14 cellular contexts compared by ENCODE assay signal in genomic region chr5:68405026-68405684, GRCh38.
DNase-seq lines count a peak whose midpoint lies in the region; ATAC-seq lines count a peak whose summit lies in the region.
"Had no signal": no experiment of that assay in that cellular context is flagged by ENCODE, and none has a peak within 500 bp of the region (broad histone marks: within the 10 kb centered on the region; RNA-seq: fewer than 3 reads in every experiment).

No MANE protein-coding gene starts in this region.

- intact Hi-C loops in activated CD4-positive, alpha-beta T cell treated with anti-CD3 and anti-CD28 coated beads for 36 hours (cut with DNase I, micrococcal nuclease): no loop called here

- CTCF ChIA-PET in activated CD4-positive, alpha-beta T cell treated with anti-CD3 and anti-CD28 coated beads for 36 hours (lab: Charles Lee): interaction anchor here (0.8 to 1.3 kb wide), 4 partner anchors 30 to 138 kb away, joined by 3 to 4 read pairs (median 3); no protein-coding TSS in a partner anchor

- no peaks in the 10 kb centered on the region for H3K9me3 Mint-ChIP-seq in activated CD4-positive, alpha-beta T cell treated with anti-CD3 and anti-CD28 coated beads for 36 hours (ENCODE audit: low read depth)
- peaks cover 8 to 10% of the 10 kb centered on the region in 2 donors for H3K9me3 Mint-ChIP-seq in stimulated activated naive CD8-positive, alpha-beta T cell treated with anti-CD3 and anti-CD28 coated beads, Interleukin-15, amount 100 ng/mL, for 72 hours

- no peak overlapping the region for H3K27ac Mint-ChIP-seq in activated CD4-positive, alpha-beta T cell treated with anti-CD3 and anti-CD28 coated beads for 36 hours
- H3K27ac Mint-ChIP-seq in stimulated activated naive CD8-positive, alpha-beta T cell treated with anti-CD3 and anti-CD28 coated beads, Interleukin-15, amount 100 ng/mL, for 72 hours: peak overlapping the region; percentile 38 to 70

- H3K4me1 Mint-ChIP-seq in activated CD4-positive, alpha-beta T cell treated with anti-CD3 and anti-CD28 coated beads for 36 hours: peaks cover 26% of the 10 kb centered on the region
- H3K4me1 Mint-ChIP-seq in stimulated activated naive CD8-positive, alpha-beta T cell treated with anti-CD3 and anti-CD28 coated beads, Interleukin-15, amount 100 ng/mL, for 72 hours: peaks cover 28% of the 10 kb centered on the region

- peak; percentile 59 for ATAC-seq in activated CD4-positive, alpha-beta T cell treated with anti-CD3 and anti-CD28 coated beads for 36 hours
- ATAC-seq in stimulated activated naive CD8-positive, alpha-beta T cell treated with anti-CD3 and anti-CD28 coated beads, Interleukin-15, amount 100 ng/mL, for 72 hours: no peak
- ATAC-seq: upper lobe of right lung had no signal

- no peak for DNase-seq in activated CD4-positive, alpha-beta T cell treated with anti-CD3 and anti-CD28 coated beads for 36 hours
- DNase-seq in activated CD4-positive, alpha-beta T cell treated with anti-CD3 and anti-CD28 coated beads, Interleukin-2, amount 50 U/mL, for 48 hours: no peak
- DNase-seq in RPMI7951 (ENCODE audit: low read depth) (peak; percentile 26), fibroblast of peridontal ligament (ENCODE audit: extremely low read depth) (peak; percentile 16), NCI-H2196 (lab: John Stamatoyannopoulos, UW; ENCODE audit: unreplicated experiment) (no peak), AG20443 (ENCODE audit: low spot score) (no peak), HK-2 (ENCODE audit: unreplicated experiment) (no peak)
- DNase-seq in stimulated activated naive CD8-positive, alpha-beta T cell treated with anti-CD3 and anti-CD28 coated beads, Interleukin-15, amount 100 ng/mL, for 72 hours: no peak
- DNase-seq: anterior cingulate cortex, DMS79 treated with DMSO at 0.1 percent for 48 hours, glutamatergic neuron, H7, MV-4-11, upper lobe of right lung had no signal

- no peaks in the 10 kb centered on the region for H3K36me3 Mint-ChIP-seq in activated CD4-positive, alpha-beta T cell treated with anti-CD3 and anti-CD28 coated beads for 36 hours (ENCODE audit: low read depth)

- H3K4me3 Mint-ChIP-seq in activated CD4-positive, alpha-beta T cell treated with anti-CD3 and anti-CD28 coated beads for 36 hours: no peak overlapping the region
- no peak overlapping the region for H3K4me3 Mint-ChIP-seq in stimulated activated naive CD8-positive, alpha-beta T cell treated with anti-CD3 and anti-CD28 coated beads, Interleukin-15, amount 100 ng/mL, for 72 hours

- no peaks in the 10 kb centered on the region for H3K27me3 Mint-ChIP-seq in activated CD4-positive, alpha-beta T cell treated with anti-CD3 and anti-CD28 coated beads for 36 hours
- H3K27me3 Mint-ChIP-seq in stimulated activated naive CD8-positive, alpha-beta T cell treated with anti-CD3 and anti-CD28 coated beads, Interleukin-15, amount 100 ng/mL, for 72 hours: no peaks in the 10 kb centered on the region

- POLR2A ChIA-PET in activated CD4-positive, alpha-beta T cell treated with anti-CD3 and anti-CD28 coated beads for 36 hours (lab: Charles Lee): no interaction called here

Comparison
In these comparisons a context has a peak if more than half of its experiments do, and no peak if none do; other contexts are left out.
1. DNase-seq: peak in RPMI7951 (single experiment) and fibroblast of peridontal ligament (single experiment); none in activated CD4-positive, alpha-beta T cell treated with anti-CD3 and anti-CD28 coated beads for 36 hours (single experiment), activated CD4-positive, alpha-beta T cell treated with anti-CD3 and anti-CD28 coated beads, Interleukin-2, amount 50 U/mL, for 48 hours (0 of 2), stimulated activated naive CD8-positive, alpha-beta T cell treated with anti-CD3 and anti-CD28 coated beads, Interleukin-15, amount 100 ng/mL, for 72 hours (0 of 2), NCI-H2196 (single experiment), AG20443 (single experiment) and HK-2 (single experiment).